ENCODE assay signal across 8 cellular contexts in genomic region chr2:162317058-162317742, GRCh38. TPM values are rescaled to one million over a fixed set of nuclear protein-coding genes. Genes with fewer than 3 reads are reported as not detected.
DNase-seq lines count a peak whose midpoint lies in the region; ATAC-seq and TF ChIP-seq lines count a peak whose summit lies in the region.

No MANE protein-coding gene starts in this region.

- no peak for DNase-seq in activated T-cell treated with anti-CD3 and anti-CD28 coated beads, Interleukin-2, amount 50 U/mL, for 72 hours
- DNase-seq in activated T-cell treated with anti-CD3 and anti-CD28 coated beads, Interleukin-2, amount 50 U/mL, for 48 hours = no peak
- DNase-seq in right lobe of liver = no peak
- no peak for DNase-seq in transverse colon
- DNase-seq in NK-92 treated with Interleukin-12 subunit alpha and Interleukin-12 subunit beta, amount 100 ng/mL, for 24 hours (lab: John Stamatoyannopoulos, UW) = no peak
- DNase-seq in C1 segment of cervical spinal cord (lab: John Stamatoyannopoulos, UW) = no peak

- H3K4me3 ChIP-seq in right lobe of liver (peak overlapping the region; percentile 63 to 88 (median 69)), transverse colon (peak overlapping the region; percentile 29 to 97 (median 78))

- no peak for TF ChIP-seq EP300 in transverse colon (IDR thresholded peaks at IDR 0.05; ENCODE audit: low read depth)

- TF ChIP-seq CTCF in right lobe of liver (IDR thresholded peaks at IDR 0.05) (no peak), transverse colon (IDR thresholded peaks at IDR 0.05) (no peak)

- no peaks in the 10 kb centered on the region for H3K27me3 ChIP-seq in right lobe of liver
- no peaks in the 10 kb centered on the region for H3K27me3 ChIP-seq in transverse colon

- no peak for ATAC-seq in activated T-cell treated with anti-CD3 and anti-CD28 coated beads, Interleukin-2, amount 50 U/mL, for 72 hours (replicated peaks in 1 of 2)
- ATAC-seq in right lobe of liver (no peak), HG02870 (IDR thresholded peaks at IDR 0.05; ENCODE audit: unreplicated experiment) (no peak)

- in situ Hi-C loops in transverse colon (cut with MboI; ENCODE audit: low pct_ligation_motif_present in 1 of 4, low pct_unique_long_range_greater_than_20kb in 1 of 4, low sequenced_read_pairs in 3 of 4) = no loop called here

- intact Hi-C loops in right lobe of liver (cut with DNase I) = no loop called here
- intact Hi-C loops in transverse colon (cut with DNase I; ENCODE audit: low total_unique reads) = no loop called here

- peak overlapping the region; percentile 92 for H3K27ac Mint-ChIP-seq in activated T-cell treated with anti-CD3 and anti-CD28 coated beads, Interleukin-2, amount 50 U/mL, for 72 hours
- peak overlapping the region; percentile 87 for H3K27ac Mint-ChIP-seq in activated naive CD8-positive, alpha-beta T cell

- no peaks in the 10 kb centered on the region for H3K36me3 ChIP-seq in right lobe of liver
- no peaks in the 10 kb centered on the region for H3K36me3 ChIP-seq in transverse colon

- no peaks in the 10 kb centered on the region for H3K9me3 Mint-ChIP-seq in activated T-cell treated with anti-CD3 and anti-CD28 coated beads, Interleukin-2, amount 50 U/mL, for 72 hours
- no peaks in the 10 kb centered on the region for H3K9me3 Mint-ChIP-seq in activated naive CD8-positive, alpha-beta T cell (ENCODE audit: low read depth)

- H3K9me3 ChIP-seq in right lobe of liver = no peaks in the 10 kb centered on the region
- no peaks in the 10 kb centered on the region for H3K9me3 ChIP-seq in transverse colon

- WGBS in right lobe of liver (ENCODE audit: insufficient coverage, low coverage, low lambda C conversion rate, missing lambda C conversion rate) = 37% methylated on average over 3 of the region's 3 CpGs
- WGBS in transverse colon (ENCODE audit: low coverage in 1 of 2), 2 donors = 33 to 46% methylated on average over 2 to 3 of the region's 3 CpGs

- TF ChIP-seq POLR2A in right lobe of liver (IDR thresholded peaks at IDR 0.05) (no peak), transverse colon (IDR thresholded peaks at IDR 0.05) (no peak)

- H3K36me3 Mint-ChIP-seq in activated T-cell treated with anti-CD3 and anti-CD28 coated beads, Interleukin-2, amount 50 U/mL, for 72 hours (ENCODE audit: insufficient read depth in 2 of 2) = peaks cover 1 to 17% of the 10 kb centered on the region in 2 donors
- H3K36me3 Mint-ChIP-seq in activated naive CD8-positive, alpha-beta T cell = peaks cover 11% of the 10 kb centered on the region

- peak overlapping the region; percentile 91 to 92 for H3K4me3 Mint-ChIP-seq in activated T-cell treated with anti-CD3 and anti-CD28 coated beads, Interleukin-2, amount 50 U/mL, for 72 hours
- peak overlapping the region; percentile 93 for H3K4me3 Mint-ChIP-seq in activated naive CD8-positive, alpha-beta T cell

- peaks cover 64% of the 10 kb centered on the region for H3K4me1 Mint-ChIP-seq in activated T-cell treated with anti-CD3 and anti-CD28 coated beads, Interleukin-2, amount 50 U/mL, for 72 hours (ENCODE audit: low read depth)
- H3K4me1 Mint-ChIP-seq in activated naive CD8-positive, alpha-beta T cell (ENCODE audit: low read depth) = peaks cover 74% of the 10 kb centered on the region

- H3K27me3 Mint-ChIP-seq in activated T-cell treated with anti-CD3 and anti-CD28 coated beads, Interleukin-2, amount 50 U/mL, for 72 hours (ENCODE audit: low read depth) = no peaks in the 10 kb centered on the region
- no peaks in the 10 kb centered on the region for H3K27me3 Mint-ChIP-seq in activated naive CD8-positive, alpha-beta T cell

- H3K4me1 ChIP-seq in right lobe of liver = peaks cover 0 to 19% (median 0%) of the 10 kb centered on the region in 4 donors
- H3K4me1 ChIP-seq in transverse colon = peaks cover 7 to 47% (median 27%) of the 10 kb centered on the region in 4 donors

- H3K27ac ChIP-seq in right lobe of liver = peak overlapping the region; percentile 95 to 99 (median 98)
- peak overlapping the region; percentile 90 to 94 (median 93) for H3K27ac ChIP-seq in transverse colon

RNA-seq across cellular contexts. Expression of gene IFIH1, which starts 1.3 kb away (rescaled TPM):
- 10 to 100 TPM; 37.8 to 62.7 TPM for total RNA-seq in activated T-cell treated with anti-CD3 and anti-CD28 coated beads, Interleukin-2, amount 50 U/mL, for 72 hours
- total RNA-seq in right lobe of liver (10 to 100 TPM in 5 of 6 experiments, 1 to 10 TPM in 1; 8.8 to 15.6 (median 11.9) TPM), transverse colon (100 to 1,000 TPM in 1 of 4 donors, 10 to 100 TPM in 3; 23.1 to 133 (median 29.5) TPM)

RNA-seq across cellular contexts. Expression of gene GCA, which starts 26.7 kb away (rescaled TPM):
- total RNA-seq in activated T-cell treated with anti-CD3 and anti-CD28 coated beads, Interleukin-2, amount 50 U/mL, for 72 hours = 10 to 100 TPM; 18.7 to 22.2 TPM
- total RNA-seq in right lobe of liver (10 to 100 TPM in 4 of 6 experiments, 1 to 10 TPM in 2; 6.8 to 18.1 (median 10.9) TPM), transverse colon (10 to 100 TPM in 2 of 4 donors, 1 to 10 TPM in 1, not detected in 1; 7.5 to 25.8 (median 18.4) TPM)
